ENCODE assay signal across 22 cellular contexts in genomic region chr2:33707312-33707711, GRCh38.
DNase-seq lines count a peak whose midpoint lies in the region; ATAC-seq, FAIRE-seq and TF ChIP-seq lines count a peak whose summit lies in the region.
"Had no signal": no experiment of that assay in that cellular context is flagged by ENCODE, and none has a peak within 500 bp of the region (broad histone marks: within the 10 kb centered on the region; RNA-seq: fewer than 3 reads in every experiment).

No MANE protein-coding gene starts in this region.

- H3K4me3 ChIP-seq in GM06990 (replicated peaks; ENCODE audit: low read depth, low read length): peak overlapping the region; percentile 46
- H3K4me3 ChIP-seq in OCI-LY3 (ENCODE audit: low read length): peak overlapping the region; percentile 62
- no peak overlapping the region for H3K4me3 ChIP-seq in H1 (ENCODE audit: extremely low read depth in 1 of 4, insufficient read depth in 2 of 4, low read depth in 3 of 4, low read length in 4 of 4)
- H3K4me3 ChIP-seq: BLaER1 treated with 17β-estradiol and CSF1 and Interleukin-3, amounts not matched to agents 10 nM and 100 nM; SJSA1 had no signal

- no peaks in the 10 kb centered on the region for H3K23me2 ChIP-seq in H1 (ENCODE audit: low read depth, low read length)

- H2AK5ac ChIP-seq in H1 (ENCODE audit: low read depth, low read length): no peak overlapping the region

- no peak overlapping the region for H3K18ac ChIP-seq in H1 (ENCODE audit: extremely low read depth, low read length)

- H3K27ac ChIP-seq in OCI-LY3 (ENCODE audit: low read length) (peak overlapping the region; percentile 24), H1 (ENCODE audit: low read depth, low read length) (no peak overlapping the region)
- H3K27ac ChIP-seq: BLaER1 treated with 17β-estradiol and CSF1 and Interleukin-3, amounts not matched to agents 10 nM and 100 nM; SJSA1 had no signal

- H3K27me3 Mint-ChIP-seq in progenitor cell of endocrine pancreas: no peaks in the 10 kb centered on the region
- H3K27me3 Mint-ChIP-seq: CD4-positive, alpha-beta T cell; T-cell had no signal

- H2AFZ ChIP-seq in OCI-LY3 (ENCODE audit: low read depth, low read length) (peak overlapping the region; percentile 61), H1 (ENCODE audit: low read length) (no peak overlapping the region)

- H2BK20ac ChIP-seq in H1 (ENCODE audit: low read length): no peak overlapping the region

- POLR2A ChIA-PET in H1 (lab: Charles Lee; ENCODE audit: partially characterized antibody): no interaction called here

- no peak overlapping the region for H3K4ac ChIP-seq in H1 (replicated peaks; ENCODE audit: insufficient read length, low read depth, low read length)

- H2BK5ac ChIP-seq in H1 (ENCODE audit: low read depth, low read length): no peak overlapping the region

- peak overlapping the region; percentile 40 for H3K9ac ChIP-seq in OCI-LY3 (ENCODE audit: low read length)
- no peak overlapping the region for H3K9ac ChIP-seq in H1 (replicated peaks in 1 of 4; ENCODE audit: extremely low read depth in 1 of 4, low read depth in 3 of 4, low read length in 3 of 4)
- H3K9ac ChIP-seq: BLaER1 treated with 17β-estradiol and CSF1 and Interleukin-3, amounts not matched to agents 10 nM and 100 nM had no signal

- H3K79me1 ChIP-seq in H1 (ENCODE audit: low read depth, low read length): no peaks in the 10 kb centered on the region

- H3K4me3 Mint-ChIP-seq in progenitor cell of endocrine pancreas (ENCODE audit: low read depth): no peak overlapping the region
- H3K4me3 Mint-ChIP-seq: CD4-positive, alpha-beta T cell; T-cell had no signal

- H3K4me1 ChIP-seq in OCI-LY3 (ENCODE audit: low read length): peaks cover 16% of the 10 kb centered on the region
- H3K4me1 ChIP-seq in H1 (replicated peaks in 1 of 4; ENCODE audit: control insufficient read depth in 3 of 4, insufficient read depth in 4 of 4, low read length in 3 of 4): peaks cover 0 to 4% (median 3%) of the 10 kb centered on the region in 4 experiments; a peak in 2 of 7 replicates

- H3K36me3 Mint-ChIP-seq in progenitor cell of endocrine pancreas (ENCODE audit: insufficient read depth): no peaks in the 10 kb centered on the region
- H3K36me3 Mint-ChIP-seq: T-cell had no signal

- DNase-seq in GM06990 (ENCODE audit: extremely low read depth, insufficient read length) (no peak), H1 (ENCODE audit: low read depth in 1 of 2, low spot score in 2 of 2) (no peak), progenitor cell of endocrine pancreas (ENCODE audit: low spot score, unreplicated experiment) (no peak), dermis blood vessel endothelial cell (no peak), NCI-H1092 (lab: John Stamatoyannopoulos, UW) (no peak)
- DNase-seq: CD4-positive, alpha-beta T cell; NCI-H1048; NCI-H1417 treated with DMSO at 0.1 percent for 48 hours; NCI-H1694 treated with DMSO at 0.1 percent for 48 hours; NCI-H2081; NCI-H2227 treated with DMSO at 0.1 percent for 48 hours; NCI-H526 treated with DMSO at 0.1 percent for 48 hours; T-cell had no signal

- H2BK120ac ChIP-seq in H1 (replicated peaks; ENCODE audit: low read depth, low read length): no peak overlapping the region

- CTCF ChIA-PET in H1 (lab: Charles Lee; ENCODE audit: partially characterized antibody): no interaction called here

- H2BK12ac ChIP-seq in H1 (ENCODE audit: low read depth, low read length): no peak overlapping the region; the same call in 1 of the 2 replicates

- H3K36me3 ChIP-seq in GM06990 (ENCODE audit: control insufficient read depth, insufficient read depth, low read length): no peaks in the 10 kb centered on the region
- peaks cover 3% of the 10 kb centered on the region for H3K36me3 ChIP-seq in OCI-LY3 (replicated peaks; ENCODE audit: low read depth, low read length)
- no peaks in the 10 kb centered on the region for H3K36me3 ChIP-seq in H1 (ENCODE audit: control insufficient read depth in 2 of 4, insufficient read depth in 4 of 4, low read length in 3 of 4)
- H3K36me3 ChIP-seq: BLaER1 treated with 17β-estradiol and CSF1 and Interleukin-3, amounts not matched to agents 10 nM and 100 nM; SJSA1 had no signal

- H3K23ac ChIP-seq in H1 (ENCODE audit: insufficient read length): no peak overlapping the region

- no peak for TF ChIP-seq EP300 in H1 (IDR thresholded peaks at IDR 0.05; ENCODE audit: borderline replicate concordance in 1 of 2, low read depth in 2 of 2, low read length in 2 of 2)

- ATAC-seq in HG03135 (IDR thresholded peaks at IDR 0.05; ENCODE audit: unreplicated experiment): no peak
- ATAC-seq: T-cell had no signal

- no peak overlapping the region for H3K56ac ChIP-seq in H1 (replicated peaks; ENCODE audit: insufficient read length, low read depth, low read length)

- no peaks in the 10 kb centered on the region for H3K9me3 ChIP-seq in OCI-LY3 (ENCODE audit: insufficient read depth, low read length)
- H3K9me3 ChIP-seq in H1 (ENCODE audit: insufficient read depth in 2 of 2, low read depth in 1 of 2, low read length in 1 of 2): no peaks in the 10 kb centered on the region
- H3K9me3 ChIP-seq: BLaER1 treated with 17β-estradiol and CSF1 and Interleukin-3, amounts not matched to agents 10 nM and 100 nM; SJSA1 had no signal

- H4K91ac ChIP-seq in H1 (replicated peaks; ENCODE audit: insufficient read length, low read length): peak overlapping the region; percentile 71

- peak overlapping the region; percentile 43 for H3K27ac Mint-ChIP-seq in progenitor cell of endocrine pancreas
- H3K27ac Mint-ChIP-seq: CD4-positive, alpha-beta T cell; T-cell had no signal

- H4K20me1 ChIP-seq in OCI-LY3 (ENCODE audit: insufficient read depth, low read length) (no peaks in the 10 kb centered on the region), H1 (replicated peaks in 1 of 2; ENCODE audit: control insufficient read depth in 1 of 2, insufficient read depth in 2 of 2, low read length in 2 of 2) (no peaks in the 10 kb centered on the region)
- H4K20me1 ChIP-seq: BLaER1 treated with 17β-estradiol and CSF1 and Interleukin-3, amounts not matched to agents 10 nM and 100 nM had no signal

- no peaks in the 10 kb centered on the region for H3K4me1 Mint-ChIP-seq in progenitor cell of endocrine pancreas (ENCODE audit: low read depth)
- H3K4me1 Mint-ChIP-seq: T-cell had no signal

- no peak for TF ChIP-seq CTCF in GM06990 (IDR thresholded peaks at IDR 0.05; ENCODE audit: insufficient read depth, low read length, poor library complexity, severe bottlenecking)
- TF ChIP-seq CTCF in OCI-LY3 (IDR thresholded peaks at IDR 0.05; ENCODE audit: low read depth, low read length): no peak
- no peak for TF ChIP-seq CTCF in H1 (IDR thresholded peaks at IDR 0.05; ENCODE audit: control extremely low read depth in 1 of 3, insufficient read depth in 1 of 3, low read depth in 1 of 3, low read length in 3 of 3)
- no peak for TF ChIP-seq CTCF in progenitor cell of endocrine pancreas (IDR thresholded peaks at IDR 0.05; ENCODE audit: unreplicated experiment)

- no peaks in the 10 kb centered on the region for H3K9me3 Mint-ChIP-seq in progenitor cell of endocrine pancreas (ENCODE audit: low read depth)
- H3K9me3 Mint-ChIP-seq: CD4-positive, alpha-beta T cell; T-cell had no signal

- no peak overlapping the region for H4K5ac ChIP-seq in H1 (ENCODE audit: insufficient read length, low read depth, low read length)

- no peak overlapping the region for H2BK15ac ChIP-seq in H1 (ENCODE audit: low read length)

- no peak overlapping the region for H3K14ac ChIP-seq in H1 (ENCODE audit: insufficient read length)

- H3K4me2 ChIP-seq in OCI-LY3 (ENCODE audit: low read length) (peak overlapping the region; percentile 56), H1 (ENCODE audit: insufficient read depth in 1 of 2, low read depth in 2 of 2, low read length in 2 of 2) (no peak overlapping the region)

- 82% methylated on average over 2 of the region's 2 CpGs; no CpG with 5 or more reads in 1 of the 2 experiments for WGBS in H1 (ENCODE audit: extremely low coverage in 1 of 2, insufficient coverage in 1 of 2, insufficient read length in 1 of 2, insufficient replicate concordance in 2 of 2, low coverage in 1 of 2, low lambda C conversion rate in 2 of 2, missing lambda C conversion rate in 1 of 2), 2 experiments

- H4K8ac ChIP-seq in H1 (ENCODE audit: extremely low read depth, insufficient read depth, low read length): no peak overlapping the region

- FAIRE-seq in H1 (lab: Jason Lieb, UNC): no peak
- FAIRE-seq: A204.1, D721Med, G401.6, GM12892, H54 had no signal

- peaks cover 20% of the 10 kb centered on the region for H3K79me2 ChIP-seq in OCI-LY3 (ENCODE audit: low read length)
- H3K79me2 ChIP-seq in H1 (ENCODE audit: control insufficient read depth in 1 of 2, insufficient read depth in 2 of 2, low read length in 2 of 2): no peaks in the 10 kb centered on the region

- H3K27me3 ChIP-seq in GM06990 (replicated peaks; ENCODE audit: control insufficient read depth, insufficient read depth, low read length) (no peaks in the 10 kb centered on the region), OCI-LY3 (ENCODE audit: low read depth, low read length) (no peaks in the 10 kb centered on the region), H1 (replicated peaks in 1 of 4; ENCODE audit: control insufficient read depth in 3 of 4, extremely low read depth in 1 of 4, insufficient read depth in 3 of 4, low read length in 3 of 4) (no peaks in the 10 kb centered on the region)
- H3K27me3 ChIP-seq: BLaER1 treated with 17β-estradiol and CSF1 and Interleukin-3, amounts not matched to agents 10 nM and 100 nM; SJSA1 had no signal

- TF ChIP-seq RAD21 in H1 (IDR thresholded peaks at IDR 0.05 in 1 of 2, conservative IDR thresholded peaks at IDR 0.05 in 1 of 2; ENCODE audit: low read depth in 2 of 2, low read length in 2 of 2): no peak

- TF ChIP-seq POLR2A in H1 (IDR thresholded peaks at IDR 0.05; ENCODE audit: control extremely low read depth in 1 of 2, low read depth in 2 of 2, low read length in 2 of 2): no peak

TF ChIP-seq in H1, 55 proteins besides CTCF, POLR2A, EP300 and RAD21:
- TF ChIP-seq E2F6 (IDR thresholded peaks at IDR 0.05): no peak
- no peak for TF ChIP-seq GABPA (IDR thresholded peaks at IDR 0.05; ENCODE audit: borderline replicate concordance, insufficient read depth, low read length)
- TF ChIP-seq CTBP2 (IDR thresholded peaks at IDR 0.05; ENCODE audit: borderline replicate concordance, insufficient read depth, insufficient read length, low read length): no peak
- TF ChIP-seq GTF2F1 (IDR thresholded peaks at IDR 0.05; ENCODE audit: borderline replicate concordance, low read depth, low read length): no peak
- no peak for TF ChIP-seq MAX (IDR thresholded peaks at IDR 0.05)

Comparison
In these comparisons a context has a peak if more than half of its experiments do, and no peak if none do; other contexts are left out.
1. H3K4me3 ChIP-seq: peak in GM06990 (single experiment) and OCI-LY3 (single experiment); none in H1 (0 of 4).